25 cellular contexts compared by ENCODE assay signal in the genomic region with DNA sequence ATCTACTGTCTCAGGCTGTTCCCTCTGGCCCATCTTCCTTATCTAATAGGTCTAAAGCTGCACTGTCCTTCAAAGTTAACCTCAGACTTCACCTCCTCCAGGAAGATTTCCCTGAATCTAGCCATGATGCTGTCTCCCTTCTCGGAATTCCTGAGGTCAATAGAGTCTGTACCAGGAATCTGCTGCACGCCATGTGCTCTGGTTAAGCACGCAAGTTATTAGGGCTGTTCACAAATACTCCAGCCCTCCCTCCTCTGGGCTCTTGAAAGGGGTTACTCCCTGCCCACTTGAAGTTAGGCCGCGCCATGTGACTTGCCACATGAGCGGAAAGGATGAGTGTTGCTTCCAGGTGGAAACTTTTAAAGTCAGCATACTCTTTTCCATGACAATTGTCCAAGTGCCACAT. TPM values are rescaled to one million over a fixed set of nuclear protein-coding genes. Genes with fewer than 3 reads are reported as not detected.
DNase-seq lines count a peak whose midpoint lies in the region; ATAC-seq and TF ChIP-seq lines count a peak whose summit lies in the region.
"Had no signal": no experiment of that assay in that cellular context is flagged by ENCODE, and none has a peak within 500 bp of the region (broad histone marks: within the 10 kb centered on the region; RNA-seq: fewer than 3 reads in every experiment).

No MANE protein-coding gene starts in this region.

- peak overlapping the region; percentile 34 to 56 for H3K27ac ChIP-seq in left lung
- H3K27ac ChIP-seq in smooth muscle cell (ENCODE audit: low read depth), result peak overlapping the region; percentile 92
- H3K27ac ChIP-seq: BLaER1, gastroesophageal sphincter, parathyroid adenoma, right lobe of liver had no signal

- WGBS in smooth muscle cell (ENCODE audit: low lambda C conversion rate), result 63% methylated on average over 6 of the region's 6 CpGs

- TF ChIP-seq CTCF in left lung (IDR thresholded peaks at IDR 0.05) (no peak), smooth muscle cell (IDR thresholded peaks at IDR 0.05; ENCODE audit: borderline replicate concordance, insufficient read depth, poor library complexity, severe bottlenecking) (no peak)

- H3K4me3 ChIP-seq in left lung (no peak overlapping the region), smooth muscle cell (no peak overlapping the region)
- H3K4me3 ChIP-seq: BLaER1, dorsolateral prefrontal cortex, gastroesophageal sphincter, right lobe of liver, transverse colon had no signal

- no peaks in the 10 kb centered on the region for H3K27me3 ChIP-seq in left lung
- H3K27me3 ChIP-seq in smooth muscle cell (ENCODE audit: low read depth), result no peaks in the 10 kb centered on the region
- H3K27me3 ChIP-seq: BLaER1, dorsolateral prefrontal cortex, gastroesophageal sphincter, right lobe of liver, transverse colon had no signal

- peak overlapping the region; percentile 20 for H3K4me2 ChIP-seq in smooth muscle cell
- H3K4me2 ChIP-seq: BLaER1 had no signal

- H3K4me1 ChIP-seq in left lung (peaks cover 3 to 50% of the 10 kb centered on the region in 2 donors), smooth muscle cell (ENCODE audit: low read depth) (no peaks in the 10 kb centered on the region)

- intact Hi-C loops in left lung (cut with DNase I), result no loop called here

- H2AFZ ChIP-seq in smooth muscle cell (ENCODE audit: low read depth), result no peak overlapping the region
- H2AFZ ChIP-seq: parathyroid adenoma had no signal

- peaks cover 11% of the 10 kb centered on the region for H3F3A ChIP-seq in smooth muscle cell (ENCODE audit: low read depth)

- ATAC-seq in left lung, result peak; percentile 79
- ATAC-seq: gastroesophageal sphincter, natural killer cell, right lobe of liver had no signal

- no peaks in the 10 kb centered on the region for H3K9me3 ChIP-seq in left lung
- H3K9me3 ChIP-seq in smooth muscle cell (replicated peaks; ENCODE audit: low read depth), result no peaks in the 10 kb centered on the region
- H3K9me3 ChIP-seq: BLaER1, Caco-2, gastroesophageal sphincter, right lobe of liver, transverse colon had no signal

- no peaks in the 10 kb centered on the region for H4K20me1 ChIP-seq in smooth muscle cell (ENCODE audit: low read depth)
- H4K20me1 ChIP-seq: BLaER1 had no signal

- no peaks in the 10 kb centered on the region for H3K79me2 ChIP-seq in smooth muscle cell (ENCODE audit: low read depth)
- H3K79me2 ChIP-seq: parathyroid adenoma had no signal

- H3K9ac ChIP-seq in smooth muscle cell (ENCODE audit: low read depth), result peak overlapping the region; percentile 65
- H3K9ac ChIP-seq: BLaER1, parathyroid adenoma had no signal

- H3K36me3 ChIP-seq in left lung (no peaks in the 10 kb centered on the region), smooth muscle cell (ENCODE audit: low read depth) (no peaks in the 10 kb centered on the region)
- H3K36me3 ChIP-seq: BLaER1, gastroesophageal sphincter, right lobe of liver, transverse colon had no signal

- DNase-seq in EH (ENCODE audit: low read depth), result peak; percentile 65
- peak; percentile 47 for DNase-seq in NCI-H510A (lab: John Stamatoyannopoulos, UW)
- peak in 1 of 2 donors; percentile 77 for DNase-seq in left lung
- DNase-seq in smooth muscle cell (lab: John Stamatoyannopoulos, UW; ENCODE audit: unreplicated experiment), result no peak
- no peak for DNase-seq in GM19238 (ENCODE audit: insufficient read length, low spot score)
- no peak for DNase-seq in cerebellar cortex (ENCODE audit: low spot score)
- DNase-seq in OCI-M1 (lab: John Stamatoyannopoulos, UW), result no peak
- DNase-seq: activated CD4-positive, alpha-beta T cell treated with anti-CD3 and anti-CD28 coated beads, Interleukin-2, amount 50 U/mL, for 1 hour; activated T-cell treated with anti-CD3 and anti-CD28 coated beads for 4 hours; anterior cingulate cortex; Caco-2; central memory CD4-positive, alpha-beta T cell; kidney glomerular epithelial cell; mesendoderm; natural killer cell; NCI-H1694; NCI-H82; right lobe of liver; stimulated activated CD4-positive, alpha-beta T cell treated with anti-CD3 and anti-CD28 coated beads, Interleukin-2, amount 100 ng/mL, for 24 hours; stimulated activated naive CD4-positive, alpha-beta T cell; transverse colon had no signal

RNA-seq across cellular contexts. Expression of a gene that starts 43.6 kb away (rescaled TPM):
- 100 to 1,000 TPM in 1 of 2 donors, 10 to 100 TPM in 1; 78.0 to 121 TPM for total RNA-seq in left lung
- total RNA-seq in smooth muscle cell, result 167 and 232 TPM in 2 replicates
- polyA plus RNA-seq in smooth muscle cell, result 100 and 107 TPM in 2 replicates

Comparison
In these comparisons a context has a peak if more than half of its experiments do, and no peak if none do; other contexts are left out.
1. DNase-seq: peak in EH (single experiment) and NCI-H510A (single experiment); none in smooth muscle cell (single experiment), GM19238 (single experiment), cerebellar cortex (single experiment) and OCI-M1 (single experiment).